In genomic region chr9:114893622-114894021, GRCh38 we compare ENCODE assay signal across 1 cellular context.
TF ChIP-seq lines count a peak whose summit lies in the region.

No MANE protein-coding gene starts in this region.

TF ChIP-seq in GM23338, 12 proteins besides CTCF, POLR2A, EP300 and RAD21 (continued from another document):
- TF ChIP-seq, protein P1, sequence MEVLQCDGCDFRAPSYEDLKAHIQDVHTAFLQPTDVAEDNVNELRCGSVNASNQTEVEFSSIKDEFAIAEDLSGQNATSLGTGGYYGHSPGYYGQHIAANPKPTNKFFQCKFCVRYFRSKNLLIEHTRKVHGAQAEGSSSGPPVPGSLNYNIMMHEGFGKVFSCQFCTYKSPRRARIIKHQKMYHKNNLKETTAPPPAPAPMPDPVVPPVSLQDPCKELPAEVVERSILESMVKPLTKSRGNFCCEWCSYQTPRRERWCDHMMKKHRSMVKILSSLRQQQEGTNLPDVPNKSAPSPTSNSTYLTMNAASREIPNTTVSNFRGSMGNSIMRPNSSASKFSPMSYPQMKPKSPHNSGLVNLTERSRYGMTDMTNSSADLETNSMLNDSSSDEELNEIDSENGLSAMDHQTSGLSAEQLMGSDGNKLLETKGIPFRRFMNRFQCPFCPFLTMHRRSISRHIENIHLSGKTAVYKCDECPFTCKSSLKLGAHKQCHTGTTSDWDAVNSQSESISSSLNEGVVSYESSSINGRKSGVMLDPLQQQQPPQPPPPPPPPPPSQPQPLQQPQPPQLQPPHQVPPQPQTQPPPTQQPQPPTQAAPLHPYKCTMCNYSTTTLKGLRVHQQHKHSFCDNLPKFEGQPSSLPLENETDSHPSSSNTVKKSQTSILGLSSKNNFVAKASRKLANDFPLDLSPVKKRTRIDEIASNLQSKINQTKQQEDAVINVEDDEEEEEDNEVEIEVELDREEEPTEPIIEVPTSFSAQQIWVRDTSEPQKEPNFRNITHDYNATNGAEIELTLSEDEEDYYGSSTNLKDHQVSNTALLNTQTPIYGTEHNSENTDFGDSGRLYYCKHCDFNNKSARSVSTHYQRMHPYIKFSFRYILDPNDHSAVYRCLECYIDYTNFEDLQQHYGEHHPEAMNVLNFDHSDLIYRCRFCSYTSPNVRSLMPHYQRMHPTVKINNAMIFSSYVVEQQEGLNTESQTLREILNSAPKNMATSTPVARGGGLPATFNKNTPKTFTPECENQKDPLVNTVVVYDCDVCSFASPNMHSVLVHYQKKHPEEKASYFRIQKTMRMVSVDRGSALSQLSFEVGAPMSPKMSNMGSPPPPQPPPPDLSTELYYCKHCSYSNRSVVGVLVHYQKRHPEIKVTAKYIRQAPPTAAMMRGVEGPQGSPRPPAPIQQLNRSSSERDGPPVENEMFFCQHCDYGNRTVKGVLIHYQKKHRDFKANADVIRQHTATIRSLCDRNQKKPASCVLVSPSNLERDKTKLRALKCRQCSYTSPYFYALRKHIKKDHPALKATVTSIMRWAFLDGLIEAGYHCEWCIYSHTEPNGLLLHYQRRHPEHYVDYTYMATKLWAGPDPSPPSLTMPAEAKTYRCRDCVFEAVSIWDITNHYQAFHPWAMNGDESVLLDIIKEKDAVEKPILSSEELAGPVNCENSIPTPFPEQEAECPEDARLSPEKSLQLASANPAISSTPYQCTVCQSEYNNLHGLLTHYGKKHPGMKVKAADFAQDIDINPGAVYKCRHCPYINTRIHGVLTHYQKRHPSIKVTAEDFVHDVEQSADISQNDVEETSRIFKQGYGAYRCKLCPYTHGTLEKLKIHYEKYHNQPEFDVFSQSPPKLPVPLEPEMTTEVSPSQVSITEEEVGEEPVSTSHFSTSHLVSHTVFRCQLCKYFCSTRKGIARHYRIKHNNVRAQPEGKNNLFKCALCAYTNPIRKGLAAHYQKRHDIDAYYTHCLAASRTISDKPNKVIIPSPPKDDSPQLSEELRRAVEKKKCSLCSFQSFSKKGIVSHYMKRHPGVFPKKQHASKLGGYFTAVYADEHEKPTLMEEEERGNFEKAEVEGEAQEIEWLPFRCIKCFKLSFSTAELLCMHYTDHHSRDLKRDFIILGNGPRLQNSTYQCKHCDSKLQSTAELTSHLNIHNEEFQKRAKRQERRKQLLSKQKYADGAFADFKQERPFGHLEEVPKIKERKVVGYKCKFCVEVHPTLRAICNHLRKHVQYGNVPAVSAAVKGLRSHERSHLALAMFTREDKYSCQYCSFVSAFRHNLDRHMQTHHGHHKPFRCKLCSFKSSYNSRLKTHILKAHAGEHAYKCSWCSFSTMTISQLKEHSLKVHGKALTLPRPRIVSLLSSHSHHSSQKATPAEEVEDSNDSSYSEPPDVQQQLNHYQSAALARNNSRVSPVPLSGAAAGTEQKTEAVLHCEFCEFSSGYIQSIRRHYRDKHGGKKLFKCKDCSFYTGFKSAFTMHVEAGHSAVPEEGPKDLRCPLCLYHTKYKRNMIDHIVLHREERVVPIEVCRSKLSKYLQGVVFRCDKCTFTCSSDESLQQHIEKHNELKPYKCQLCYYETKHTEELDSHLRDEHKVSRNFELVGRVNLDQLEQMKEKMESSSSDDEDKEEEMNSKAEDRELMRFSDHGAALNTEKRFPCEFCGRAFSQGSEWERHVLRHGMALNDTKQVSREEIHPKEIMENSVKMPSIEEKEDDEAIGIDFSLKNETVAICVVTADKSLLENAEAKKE (CRISPR knock-in tag; IDR thresholded peaks at IDR 0.05), result no peak
- TF ChIP-seq ZNF331 (CRISPR knock-in tag; IDR thresholded peaks at IDR 0.05; ENCODE audit: low read depth), result no peak
- no peak for TF ChIP-seq JUNB (IDR thresholded peaks at IDR 0.05; ENCODE audit: unreplicated experiment)
- no peak for TF ChIP-seq EZH2phosphoT487 (IDR thresholded peaks at IDR 0.05; ENCODE audit: unreplicated experiment)
- no peak for TF ChIP-seq NANOG (IDR thresholded peaks at IDR 0.05; ENCODE audit: borderline replicate concordance)
- no peak for TF ChIP-seq ETS1 (IDR thresholded peaks at IDR 0.05)
- TF ChIP-seq, protein P2, sequence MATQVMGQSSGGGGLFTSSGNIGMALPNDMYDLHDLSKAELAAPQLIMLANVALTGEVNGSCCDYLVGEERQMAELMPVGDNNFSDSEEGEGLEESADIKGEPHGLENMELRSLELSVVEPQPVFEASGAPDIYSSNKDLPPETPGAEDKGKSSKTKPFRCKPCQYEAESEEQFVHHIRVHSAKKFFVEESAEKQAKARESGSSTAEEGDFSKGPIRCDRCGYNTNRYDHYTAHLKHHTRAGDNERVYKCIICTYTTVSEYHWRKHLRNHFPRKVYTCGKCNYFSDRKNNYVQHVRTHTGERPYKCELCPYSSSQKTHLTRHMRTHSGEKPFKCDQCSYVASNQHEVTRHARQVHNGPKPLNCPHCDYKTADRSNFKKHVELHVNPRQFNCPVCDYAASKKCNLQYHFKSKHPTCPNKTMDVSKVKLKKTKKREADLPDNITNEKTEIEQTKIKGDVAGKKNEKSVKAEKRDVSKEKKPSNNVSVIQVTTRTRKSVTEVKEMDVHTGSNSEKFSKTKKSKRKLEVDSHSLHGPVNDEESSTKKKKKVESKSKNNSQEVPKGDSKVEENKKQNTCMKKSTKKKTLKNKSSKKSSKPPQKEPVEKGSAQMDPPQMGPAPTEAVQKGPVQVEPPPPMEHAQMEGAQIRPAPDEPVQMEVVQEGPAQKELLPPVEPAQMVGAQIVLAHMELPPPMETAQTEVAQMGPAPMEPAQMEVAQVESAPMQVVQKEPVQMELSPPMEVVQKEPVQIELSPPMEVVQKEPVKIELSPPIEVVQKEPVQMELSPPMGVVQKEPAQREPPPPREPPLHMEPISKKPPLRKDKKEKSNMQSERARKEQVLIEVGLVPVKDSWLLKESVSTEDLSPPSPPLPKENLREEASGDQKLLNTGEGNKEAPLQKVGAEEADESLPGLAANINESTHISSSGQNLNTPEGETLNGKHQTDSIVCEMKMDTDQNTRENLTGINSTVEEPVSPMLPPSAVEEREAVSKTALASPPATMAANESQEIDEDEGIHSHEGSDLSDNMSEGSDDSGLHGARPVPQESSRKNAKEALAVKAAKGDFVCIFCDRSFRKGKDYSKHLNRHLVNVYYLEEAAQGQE (IDR thresholded peaks at IDR 0.05; ENCODE audit: unreplicated experiment), result no peak
- no peak for TF ChIP-seq CREB1 (CRISPR knock-in tag; IDR thresholded peaks at IDR 0.05; ENCODE audit: low read depth)
- no peak for TF ChIP-seq ZNF114 (CRISPR knock-in tag; IDR thresholded peaks at IDR 0.05)
- TF ChIP-seq EZH2 (IDR thresholded peaks at IDR 0.05; ENCODE audit: low read depth, unreplicated experiment), result no peak
